Comparison of ENCODE assay signal across 8 cellular contexts in genomic region chr15:34241376-34242350, GRCh38. TPM values are rescaled to one million over a fixed set of nuclear protein-coding genes. Genes with fewer than 3 reads are reported as not detected.
DNase-seq lines count a peak whose midpoint lies in the region; FAIRE-seq and TF ChIP-seq lines count a peak whose summit lies in the region.

No MANE protein-coding gene starts in this region.

- H3K4me3 ChIP-seq in DOHH2 (ENCODE audit: low read length), result no peak overlapping the region
- H3K4me3 ChIP-seq in astrocyte of the spinal cord (ENCODE audit: low read depth, low read length), result no peak overlapping the region
- no peak overlapping the region for H3K4me3 ChIP-seq in keratinocyte (ENCODE audit: control insufficient read depth in 2 of 3, extremely low read depth in 1 of 3, insufficient read depth in 2 of 3, low read depth in 1 of 3, low read length in 3 of 3)
- H3K4me3 ChIP-seq in suprapubic skin, result no peak overlapping the region

- peak; percentile 44 for DNase-seq in GM20000 (ENCODE audit: low spot score)
- peak; percentile 47 for DNase-seq in NCI-H69 (lab: John Stamatoyannopoulos, UW)
- peak; percentile 64 for DNase-seq in astrocyte of the spinal cord (ENCODE audit: low read depth, low spot score)
- DNase-seq in keratinocyte (ENCODE audit: low read depth, low spot score), result no peak
- DNase-seq in suprapubic skin (ENCODE audit: low spot score in 2 of 2), result no peak
- DNase-seq in NCI-H510A (lab: John Stamatoyannopoulos, UW), result no peak
- DNase-seq in NCI-H446 (lab: John Stamatoyannopoulos, UW), result no peak

- in situ Hi-C loops in astrocyte of the spinal cord (cut with HindIII; ENCODE audit: low sequenced_read_pairs), result no loop called here

- H3K27me3 ChIP-seq in DOHH2 (ENCODE audit: control insufficient read depth, low read length), result no peaks in the 10 kb centered on the region
- H3K27me3 ChIP-seq in keratinocyte (ENCODE audit: control insufficient read depth, extremely low read depth, insufficient read depth, low read length), result no peaks in the 10 kb centered on the region
- H3K27me3 ChIP-seq in suprapubic skin, result no peaks in the 10 kb centered on the region

- no peak for TF ChIP-seq EP300 in suprapubic skin (IDR thresholded peaks at IDR 0.05)

- 64% methylated on average over 1 of the region's 1 CpG for WGBS in suprapubic skin

- no peaks in the 10 kb centered on the region for H3K79me2 ChIP-seq in DOHH2 (ENCODE audit: control insufficient read depth, low read length)
- H3K79me2 ChIP-seq in keratinocyte (ENCODE audit: control insufficient read depth, insufficient read depth, low read length), result no peaks in the 10 kb centered on the region

- dilution Hi-C loops in keratinocyte (cut with MboI; ENCODE audit: extremely low pct_ligation_motif_present, low sequenced_read_pairs), result no loop called here

- H3K9me3 ChIP-seq in DOHH2 (ENCODE audit: control insufficient read depth, insufficient read depth, low read length) (no peaks in the 10 kb centered on the region), keratinocyte (ENCODE audit: control insufficient read depth, low read depth, low read length) (no peaks in the 10 kb centered on the region), suprapubic skin (no peaks in the 10 kb centered on the region)

- H4K20me1 ChIP-seq in DOHH2 (ENCODE audit: control insufficient read depth, insufficient read depth, low read depth, low read length) (no peaks in the 10 kb centered on the region), keratinocyte (ENCODE audit: control insufficient read depth, extremely low read depth, insufficient read depth, low read length) (no peaks in the 10 kb centered on the region)

- no peak overlapping the region for H3K4me2 ChIP-seq in DOHH2 (ENCODE audit: low read length)
- H3K4me2 ChIP-seq in keratinocyte (ENCODE audit: control insufficient read depth, extremely low read depth, insufficient read depth, low read depth, low read length), result no peak overlapping the region

- FAIRE-seq in keratinocyte (lab: Jason Lieb, UNC), result peak; percentile 65

- H3K27ac ChIP-seq in DOHH2 (ENCODE audit: low read depth, low read length), result no peak overlapping the region
- H3K27ac ChIP-seq in keratinocyte (ENCODE audit: control insufficient read depth, insufficient read depth, low read length), result peak overlapping the region; percentile 12
- no peak overlapping the region for H3K27ac ChIP-seq in suprapubic skin

- H3K9me1 ChIP-seq in keratinocyte (ENCODE audit: control insufficient read depth, extremely low read depth, insufficient read depth, low read length), result no peaks in the 10 kb centered on the region

- H3F3A ChIP-seq in DOHH2 (ENCODE audit: control insufficient read depth, insufficient read depth), result no peaks in the 10 kb centered on the region

- peak; percentile 70 for TF ChIP-seq CTCF in DOHH2 (IDR thresholded peaks at IDR 0.05; ENCODE audit: low read depth, low read length, poor library complexity, severe bottlenecking)
- peak; percentile 58 for TF ChIP-seq CTCF in GM20000 (IDR thresholded peaks at IDR 0.05; ENCODE audit: extremely low read depth, missing control alignments)
- TF ChIP-seq CTCF in astrocyte of the spinal cord (IDR thresholded peaks at IDR 0.05; ENCODE audit: low read depth, low read length), result peak; percentile 76
- TF ChIP-seq CTCF in keratinocyte (optimal IDR thresholded peaks at IDR 0.05 in 1 of 3, IDR thresholded peaks at IDR 0.05 in 1 of 3, conservative IDR thresholded peaks at IDR 0.05 in 1 of 3; ENCODE audit: extremely low read depth in 1 of 3, insufficient read depth in 2 of 3, low read length in 3 of 3), result peak; percentile 44 to 74 (median 62)
- TF ChIP-seq CTCF in suprapubic skin (IDR thresholded peaks at IDR 0.05), result peak; percentile 47 to 71

- H3K36me3 ChIP-seq in DOHH2 (ENCODE audit: control insufficient read depth, low read length) (peaks cover 3% of the 10 kb centered on the region; the same call in 1 of the 2 replicates), keratinocyte (ENCODE audit: control insufficient read depth in 2 of 2, extremely low read depth in 1 of 2, insufficient read depth in 2 of 2, low read length in 2 of 2) (peaks cover 0 to 3% of the 10 kb centered on the region in 2 experiments), suprapubic skin (peaks cover 71% of the 10 kb centered on the region)

- H2AFZ ChIP-seq in keratinocyte (ENCODE audit: control insufficient read depth, low read length), result no peak overlapping the region

- H3K9me2 ChIP-seq in DOHH2 (replicated peaks; ENCODE audit: control insufficient read depth, low read length), result no peaks in the 10 kb centered on the region

- TF ChIP-seq POLR2A in suprapubic skin (IDR thresholded peaks at IDR 0.05), result no peak

- H3K9ac ChIP-seq in keratinocyte (ENCODE audit: control insufficient read depth, extremely low read depth, insufficient read depth, low read length), result no peak overlapping the region

- H3K4me1 ChIP-seq in DOHH2 (ENCODE audit: control insufficient read depth, low read length) (no peaks in the 10 kb centered on the region), keratinocyte (ENCODE audit: control insufficient read depth, extremely low read depth, insufficient read depth, low read length) (peaks cover 28% of the 10 kb centered on the region), suprapubic skin (no peaks in the 10 kb centered on the region)

RNA-seq across cellular contexts. Expression of gene EMC4, which starts 16.8 kb away (rescaled TPM):
- 97.3 to 185 TPM (median 145 TPM) in 3 replicates for polyA plus RNA-seq in keratinocyte
- 70.4 TPM for polyA plus RNA-seq in keratinocyte (2011; ENCODE audit: low read depth)
- 126 and 173 TPM in 2 replicates for polyA plus RNA-seq in keratinocyte (2011; cell fraction: cytosol; rRNA removed)
- 102 and 104 TPM in 2 replicates for polyA plus RNA-seq in keratinocyte (2011; cell fraction: nucleus; rRNA removed)
- 136 and 152 TPM in 2 replicates for polyA plus RNA-seq in keratinocyte (2012; ENCODE audit: low replicate concordance)
- polyA minus RNA-seq in keratinocyte, result 31.7 to 37.3 TPM (median 34.9 TPM) in 3 replicates
- polyA minus RNA-seq in keratinocyte (2011; cell fraction: cytosol; rRNA and poly(A)+ RNA removed), result 52.4 TPM
- polyA minus RNA-seq in keratinocyte (2011; cell fraction: nucleus; rRNA and poly(A)+ RNA removed), result 16.4 and 26.0 TPM in 2 replicates
- total RNA-seq in suprapubic skin, result 100 to 1,000 TPM; 101 to 155 (median 120) TPM

RNA-seq across cellular contexts. Expression of gene KATNBL1, which starts 31.8 kb away (rescaled TPM):
- polyA plus RNA-seq in keratinocyte, result 26.9 to 54.0 TPM (median 31.4 TPM) in 3 replicates
- polyA plus RNA-seq in keratinocyte (2011; ENCODE audit: low read depth), result 43.0 TPM
- 15.5 and 29.8 TPM in 2 replicates for polyA plus RNA-seq in keratinocyte (2011; cell fraction: cytosol; rRNA removed)
- 34.7 and 55.8 TPM in 2 replicates for polyA plus RNA-seq in keratinocyte (2011; cell fraction: nucleus; rRNA removed)
- 23.9 and 37.4 TPM in 2 replicates for polyA plus RNA-seq in keratinocyte (2012; ENCODE audit: low replicate concordance)
- polyA minus RNA-seq in keratinocyte, result 1.9 to 34.7 TPM (median 13.1 TPM) in 3 replicates
- 37.4 TPM for polyA minus RNA-seq in keratinocyte (2011; cell fraction: cytosol; rRNA and poly(A)+ RNA removed)
- polyA minus RNA-seq in keratinocyte (2011; cell fraction: nucleus; rRNA and poly(A)+ RNA removed), result 28.5 and 60.0 TPM in 2 replicates
- 100 to 1,000 TPM in 1 of 4 donors, 10 to 100 TPM in 3; 42.6 to 109 (median 47.8) TPM for total RNA-seq in suprapubic skin

Comparison
In these comparisons a context has a peak if more than half of its experiments do, and no peak if none do; other contexts are left out.
1. DNase-seq: peak in GM20000 (single experiment), NCI-H69 (single experiment) and astrocyte of the spinal cord (single experiment); none in keratinocyte (single experiment), suprapubic skin (0 of 2), NCI-H510A (single experiment) and NCI-H446 (0 of 2).
2. Peak in every context shown above with its lines, with median percentiles within 50 percentile points of each other: CTCF ChIP-seq.